8 cellular contexts compared by ENCODE assay signal in the genomic region with DNA sequence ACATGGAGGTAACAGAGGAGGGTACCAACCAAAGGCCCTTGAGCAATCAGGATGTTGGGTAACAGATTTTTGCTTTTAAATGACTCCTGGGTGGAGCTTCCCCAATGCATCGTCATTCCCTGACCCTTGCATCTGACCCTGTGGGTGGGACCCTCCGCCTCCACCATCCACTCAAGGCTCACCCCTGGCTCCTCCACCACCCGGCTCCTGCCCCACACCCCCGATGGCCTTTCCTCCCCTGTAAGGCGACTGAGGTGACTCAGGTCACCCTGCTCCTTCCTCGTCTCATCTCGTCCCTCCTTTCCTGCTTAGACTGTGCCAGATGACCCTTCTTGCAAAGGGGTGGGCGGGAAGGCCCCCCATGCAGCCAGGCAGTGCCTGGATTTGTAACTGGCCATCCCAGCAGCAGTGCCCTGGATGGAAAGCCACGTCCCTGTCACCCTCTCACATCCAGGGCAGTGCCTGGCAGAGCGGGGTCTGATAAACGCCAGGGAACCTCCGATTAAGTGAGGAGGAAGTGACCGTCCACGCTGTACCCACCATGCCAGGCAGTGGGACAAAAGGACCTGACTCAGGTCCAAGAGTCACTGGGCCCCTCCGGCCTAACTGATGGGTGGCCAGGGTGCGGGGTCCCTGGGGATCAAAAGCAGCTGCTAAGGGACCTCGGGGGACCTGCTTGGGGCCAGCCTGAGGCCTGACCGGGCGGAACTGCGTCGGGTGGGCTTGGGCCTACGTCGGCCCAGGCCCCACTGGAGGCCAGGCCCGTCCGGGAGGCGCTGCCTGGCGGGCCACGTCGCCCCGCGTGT. TPM values are rescaled to one million over a fixed set of nuclear protein-coding genes. Genes with fewer than 3 reads are reported as not detected.
DNase-seq lines count a peak whose midpoint lies in the region; ATAC-seq and TF ChIP-seq lines count a peak whose summit lies in the region.

No MANE protein-coding gene starts in this region.

- no peaks in the 10 kb centered on the region for H3K9me3 Mint-ChIP-seq in activated CD4-positive, alpha-beta memory T cell treated with anti-CD3 and anti-CD28 coated beads, Interleukin-2, amount 10 ng/mL, durations not matched to agents 7 days and 5 days

- peaks cover 0 to 19% (median 17%) of the 10 kb centered on the region in 9 donors for H3K36me3 ChIP-seq in heart left ventricle

- POLR2A ChIA-PET in activated CD4-positive, alpha-beta memory T cell treated with anti-CD3 and anti-CD28 coated beads, Interleukin-2, amount 10 ng/mL, durations not matched to agents 7 days and 5 days (lab: Charles Lee), result interaction anchor here (1.5 to 5.6 kb wide), 3 partner anchors 33 to 41 kb away, joined by 3 to 62 read pairs (median 7); a partner anchor contains a TSS

- no peaks in the 10 kb centered on the region for H3K27me3 ChIP-seq in heart left ventricle

- peak; percentile 19 for DNase-seq in activated CD4-positive, alpha-beta memory T cell treated with anti-CD3 and anti-CD28 coated beads, Interleukin-2, amount 10 ng/mL, durations not matched to agents 7 days and 5 days
- DNase-seq in heart left ventricle, result peak; percentile 45 to 79 (median 70)
- DNase-seq in KBM-7, result no peak
- DNase-seq in COR-L47 (lab: John Stamatoyannopoulos, UW), result no peak

- H3K4me1 Mint-ChIP-seq in activated CD4-positive, alpha-beta memory T cell treated with anti-CD3 and anti-CD28 coated beads, Interleukin-2, amount 10 ng/mL, durations not matched to agents 7 days and 5 days, result peaks cover 23% of the 10 kb centered on the region

- intact Hi-C loops in heart left ventricle (cut with DNase I), result loop anchor here in 9 of 10 donors (1.0 to 10.0 kb wide), 8 partner anchors 40 to 460 kb away; a partner anchor contains a TSS

- H3K4me3 Mint-ChIP-seq in activated CD4-positive, alpha-beta memory T cell treated with anti-CD3 and anti-CD28 coated beads, Interleukin-2, amount 10 ng/mL, durations not matched to agents 7 days and 5 days, result peak overlapping the region; percentile 43

- H3K27me3 Mint-ChIP-seq in activated CD4-positive, alpha-beta memory T cell treated with anti-CD3 and anti-CD28 coated beads, Interleukin-2, amount 10 ng/mL, durations not matched to agents 7 days and 5 days, result no peaks in the 10 kb centered on the region

- H3K9me3 ChIP-seq in heart left ventricle, result no peaks in the 10 kb centered on the region

- H3K27ac ChIP-seq in heart left ventricle (peak overlapping the region; percentile 84 to 98 (median 92)), skin epidermis (peak overlapping the region; percentile 69 to 98 (median 88))

- peaks cover 7 to 43% (median 22%) of the 10 kb centered on the region in 12 donors for H3K4me1 ChIP-seq in heart left ventricle

- 57 to 86% (median 69%) methylated on average over 13 to 31 of the region's 31 CpGs for WGBS in heart left ventricle, 4 donors

- TF ChIP-seq CTCF in heart left ventricle (IDR thresholded peaks at IDR 0.05), result no peak

- H3K4me3 ChIP-seq in heart left ventricle (peak overlapping the region in 7 of 12 donors; percentile 20 to 68 (median 33)), skin epidermis (peak overlapping the region in 2 of 7 experiments; percentile 15 to 45)

- peaks cover 5% of the 10 kb centered on the region for H3K36me3 Mint-ChIP-seq in activated CD4-positive, alpha-beta memory T cell treated with anti-CD3 and anti-CD28 coated beads, Interleukin-2, amount 10 ng/mL, durations not matched to agents 7 days and 5 days (ENCODE audit: low read depth)

- peak overlapping the region; percentile 16 for H3K27ac Mint-ChIP-seq in activated CD4-positive, alpha-beta memory T cell treated with anti-CD3 and anti-CD28 coated beads, Interleukin-2, amount 10 ng/mL, durations not matched to agents 7 days and 5 days

- no peak for TF ChIP-seq POLR2A in heart left ventricle (IDR thresholded peaks at IDR 0.05)

- in situ Hi-C loops in KBM-7 (cut with MboI; ENCODE audit: low pct_unique_long_range_greater_than_20kb, low sequenced_read_pairs), result no loop called here

- CTCF ChIA-PET in activated CD4-positive, alpha-beta memory T cell treated with anti-CD3 and anti-CD28 coated beads, Interleukin-2, amount 10 ng/mL, durations not matched to agents 7 days and 5 days (lab: Charles Lee), result interaction anchor here (0.7 to 3.5 kb wide), 5 partner anchors 18 to 206 kb away, joined by 3 to 14 read pairs (median 7); a partner anchor contains a TSS

- ATAC-seq in HG03342 (IDR thresholded peaks at IDR 0.05; ENCODE audit: unreplicated experiment) (peak; percentile 8), heart left ventricle (peak; percentile 24 to 69 (median 60)), GM21381 (IDR thresholded peaks at IDR 0.05; ENCODE audit: unreplicated experiment) (no peak), HG03432 (IDR thresholded peaks at IDR 0.05; ENCODE audit: unreplicated experiment) (no peak)

RNA-seq across cellular contexts. Expression of a gene that starts 0.6 kb away (rescaled TPM):
- 10 to 100 TPM; 29.1 to 30.7 TPM for total RNA-seq in activated CD4-positive, alpha-beta memory T cell treated with anti-CD3 and anti-CD28 coated beads, Interleukin-2, amount 10 ng/mL, durations not matched to agents 7 days and 5 days
- total RNA-seq in heart left ventricle, result 10 to 100 TPM; 18.5 to 33.4 (median 30.1) TPM
- polyA plus RNA-seq in heart left ventricle, result 10 to 100 TPM; 18.1 to 32.5 TPM

RNA-seq across cellular contexts. Expression of a gene that starts 40.9 kb away (rescaled TPM):
- total RNA-seq in activated CD4-positive, alpha-beta memory T cell treated with anti-CD3 and anti-CD28 coated beads, Interleukin-2, amount 10 ng/mL, durations not matched to agents 7 days and 5 days, result 100 to 1,000 TPM; 152 to 153 TPM
- total RNA-seq in heart left ventricle, result 10 to 100 TPM; 14.6 to 38.9 (median 25.6) TPM
- polyA plus RNA-seq in heart left ventricle, result 10 to 100 TPM; 23.0 to 28.9 TPM

Comparison
In these comparisons a context has a peak if more than half of its experiments do, and no peak if none do; other contexts are left out.
1. ATAC-seq: peak in HG03342 (single experiment) and heart left ventricle (4 of 4); none in GM21381 (single experiment) and HG03432 (single experiment).
2. DNase-seq: peak in activated CD4-positive, alpha-beta memory T cell treated with anti-CD3 and anti-CD28 coated beads, Interleukin-2, amount 10 ng/mL, durations not matched to agents 7 days and 5 days (single experiment) and heart left ventricle (5 of 5); none in KBM-7 (single experiment) and COR-L47 (single experiment).